8 cellular contexts compared by ENCODE assay signal in the genomic region with DNA sequence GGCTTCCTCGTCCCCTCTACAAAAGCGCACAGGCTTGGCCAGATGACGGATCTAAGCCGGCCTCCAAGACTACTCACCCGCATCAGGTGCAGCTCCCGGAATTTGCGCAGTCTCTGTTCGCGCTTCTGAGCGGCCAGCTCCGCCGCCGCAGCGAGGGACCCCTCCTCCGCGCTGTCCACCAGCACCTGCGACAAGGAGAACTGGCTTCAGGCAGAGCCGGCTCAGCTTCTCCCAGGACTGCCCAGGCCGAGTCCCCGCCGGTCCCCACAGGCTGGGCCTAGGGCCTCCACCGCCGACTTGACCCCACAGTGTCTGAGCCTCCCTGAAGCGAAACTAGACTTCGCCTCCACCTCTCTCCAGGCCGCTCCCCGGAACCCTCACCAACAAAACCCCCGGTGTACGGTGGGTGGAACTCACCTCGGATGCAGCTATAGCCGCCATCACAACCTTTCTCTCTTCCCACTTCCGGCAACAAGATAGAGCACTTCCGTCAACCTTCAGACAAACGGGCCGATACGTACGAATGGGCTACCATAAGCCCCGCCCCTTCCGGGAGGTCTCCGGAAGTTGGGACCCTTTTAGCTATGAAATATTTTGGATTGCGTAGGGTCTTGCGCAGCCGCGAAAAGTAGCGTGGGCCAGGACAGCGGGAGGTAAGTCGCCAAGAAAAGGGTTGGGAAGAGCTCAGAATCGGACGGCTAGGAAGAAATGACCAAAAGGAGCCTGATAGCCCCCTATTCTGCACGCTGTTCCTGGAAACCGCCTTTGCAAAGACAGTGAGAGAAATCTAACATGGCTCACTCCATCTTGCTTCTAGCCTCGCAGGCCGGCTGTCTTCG. TPM values are rescaled to one million over a fixed set of nuclear protein-coding genes. Genes with fewer than 3 reads are reported as not detected.
DNase-seq lines count a peak whose midpoint lies in the region; TF ChIP-seq lines count a peak whose summit lies in the region.

A gene (minus strand): TSS at position 476 of the 839 bp plus-strand sequence. CDS start 35 bp downstream, at position 441.

- no peaks in the 10 kb centered on the region for H3K9me3 Mint-ChIP-seq in H9

- H3K4me1 ChIP-seq in H9 (ENCODE audit: insufficient read depth, low read length) (no peaks in the 10 kb centered on the region), stomach (peaks cover 18 to 61% (median 51%) of the 10 kb centered on the region in 4 donors)

- H3K56ac ChIP-seq in H9 (ENCODE audit: insufficient read length, low read depth, low read length) = no peak within 1 kb of the TSS

- H2BK20ac ChIP-seq in H9 (ENCODE audit: low read depth, low read length, poor library complexity, severe bottlenecking) = no peak within 1 kb of the TSS

- peaks cover 13 to 15% of the 10 kb centered on the region in 2 experiments for H3K4me1 Mint-ChIP-seq in H9

- H3F3A ChIP-seq in neural cell (ENCODE audit: insufficient read depth, low read length, poor library complexity, severe bottlenecking) = no peaks in the 10 kb centered on the region

- no peaks in the 10 kb centered on the region for H4K20me1 ChIP-seq in H9 (ENCODE audit: control insufficient read depth, insufficient read depth, insufficient read length)
- H4K20me1 ChIP-seq in neural cell (ENCODE audit: insufficient read depth) = no peaks in the 10 kb centered on the region

- H2BK12ac ChIP-seq in H9 (ENCODE audit: insufficient read length, low read depth, low read length) = no peak within 1 kb of the TSS

- H3K36me3 ChIP-seq in MG63 = peaks cover 47% of the 10 kb centered on the region
- no peaks in the 10 kb centered on the region for H3K36me3 ChIP-seq in neural cell (ENCODE audit: insufficient read depth, low read length)
- peaks cover 15 to 49% (median 36%) of the 10 kb centered on the region in 4 donors for H3K36me3 ChIP-seq in stomach

- no peak for TF ChIP-seq POLR2A in stomach (IDR thresholded peaks at IDR 0.05)

- TF ChIP-seq CTCF in H9 (conservative IDR thresholded peaks at IDR 0.05) (no peak), fibroblast of villous mesenchyme (IDR thresholded peaks at IDR 0.05; ENCODE audit: insufficient read depth, low read depth, low read length) (no peak), neural cell (IDR thresholded peaks at IDR 0.05; ENCODE audit: poor library complexity, severe bottlenecking) (no peak), stomach (IDR thresholded peaks at IDR 0.05) (no peak)

- H4K91ac ChIP-seq in H9 (ENCODE audit: insufficient read length, low read depth, low read length) = no peak within 1 kb of the TSS

- intact Hi-C loops in stomach (cut with DNase I; ENCODE audit: low total_unique reads) = no loop called here

- peak within 1 kb of the TSS; percentile 75 for H3K9ac ChIP-seq in H9 (ENCODE audit: extremely low read depth, insufficient read length, low read length)
- H3K9ac ChIP-seq in neural cell (ENCODE audit: low read length) = peak within 1 kb of the TSS; percentile 91

- no peaks in the 10 kb centered on the region for H3K79me2 ChIP-seq in H9 (ENCODE audit: insufficient read depth, low read length)
- peaks cover 30% of the 10 kb centered on the region for H3K79me2 ChIP-seq in neural cell (replicated peaks; ENCODE audit: insufficient read depth, low read length)

- peak; percentile 94 for DNase-seq in EL
- DNase-seq in H9 = peak; percentile 94
- DNase-seq in MG63 = peak; percentile 91
- peak; percentile 93 to 94 for DNase-seq in SHP77 (lab: John Stamatoyannopoulos, UW)
- peak; percentile 79 for DNase-seq in activated effector memory CD4-positive, alpha-beta T cell treated with Interleukin-2 at 50 U/mL for 16 hours
- peak; percentile 93 for DNase-seq in fibroblast of villous mesenchyme (ENCODE audit: low read depth)
- peak; percentile 88 for DNase-seq in stomach

- H3K23me2 ChIP-seq in H9 (ENCODE audit: insufficient read length, low read depth, low read length, poor library complexity, severe bottlenecking) = peaks cover 4% of the 10 kb centered on the region

- H3K9me2 ChIP-seq in neural cell (ENCODE audit: insufficient read depth, low read length) = no peaks in the 10 kb centered on the region

- H3K27ac ChIP-seq in H9 (ENCODE audit: insufficient read length, low read depth, low read length) (peak within 1 kb of the TSS; percentile 66), neural cell (ENCODE audit: low read length) (peak within 1 kb of the TSS; percentile 91), stomach (peak within 1 kb of the TSS; percentile 91 to 98 (median 94))

- H3T11ph ChIP-seq in H9 (ENCODE audit: low read length) = no peak within 1 kb of the TSS

- H2BK120ac ChIP-seq in H9 (ENCODE audit: low read depth, low read length, poor library complexity, severe bottlenecking) = no peak within 1 kb of the TSS

- H3K79me1 ChIP-seq in H9 (ENCODE audit: insufficient read depth, low read depth, low read length, poor library complexity, severe bottlenecking) = peaks cover 5% of the 10 kb centered on the region

- peak within 1 kb of the TSS; percentile 92 for H3K4me3 ChIP-seq in MG63
- peak within 1 kb of the TSS; percentile 98 for H3K4me3 ChIP-seq in fibroblast of villous mesenchyme (ENCODE audit: low read depth, low read length)
- peak within 1 kb of the TSS; percentile 76 for H3K4me3 ChIP-seq in neural cell (ENCODE audit: low read length)
- peak within 1 kb of the TSS; percentile 65 to 98 (median 84) for H3K4me3 ChIP-seq in stomach

- no peaks in the 10 kb centered on the region for H3K27me3 ChIP-seq in H9 (ENCODE audit: insufficient read depth, low read length)
- no peaks in the 10 kb centered on the region for H3K27me3 ChIP-seq in MG63
- no peaks in the 10 kb centered on the region for H3K27me3 ChIP-seq in neural cell (ENCODE audit: insufficient read depth, low read depth, low read length)
- no peaks in the 10 kb centered on the region for H3K27me3 ChIP-seq in stomach

- no peak within 1 kb of the TSS for H2AK5ac ChIP-seq in H9 (ENCODE audit: insufficient read length, low read length)

- no peak within 1 kb of the TSS for H2BK15ac ChIP-seq in H9 (ENCODE audit: low read depth, low read length)

- no CpG with 5 or more reads among the region's 54 CpGs for WGBS in H9 (ENCODE audit: extremely low coverage, insufficient read length, low lambda C conversion rate)
- 0 to 1% (median 0%) methylated on average over 35 to 54 of the region's 54 CpGs for WGBS in stomach, 5 donors

- H3K14ac ChIP-seq in H9 (ENCODE audit: insufficient read depth, low read length) = peak within 1 kb of the TSS; percentile 93

- TF ChIP-seq RAD21 in neural cell (conservative IDR thresholded peaks at IDR 0.05) = no peak

- H3K9me3 ChIP-seq in H9 (ENCODE audit: control insufficient read depth, low read depth, low read length) (no peaks in the 10 kb centered on the region), MG63 (no peaks in the 10 kb centered on the region), neural cell (ENCODE audit: low read length) (no peaks in the 10 kb centered on the region), stomach (no peaks in the 10 kb centered on the region)

- no peak within 1 kb of the TSS for H3K4me3 Mint-ChIP-seq in H9

- H3K23ac ChIP-seq in H9 (ENCODE audit: insufficient read length, low read depth, low read length) = no peak within 1 kb of the TSS

- H2AFZ ChIP-seq in H9 (ENCODE audit: low read length) (no peak within 1 kb of the TSS), neural cell (ENCODE audit: low read depth, low read length) (peak within 1 kb of the TSS; percentile 60)

- no peak within 1 kb of the TSS for H3K4ac ChIP-seq in H9 (ENCODE audit: low read depth, low read length)

- peak within 1 kb of the TSS; percentile 34 for H4K5ac ChIP-seq in H9 (ENCODE audit: insufficient read length, low read depth, low read length)

- H3K4me2 ChIP-seq in H9 (ENCODE audit: insufficient read depth, insufficient read length, low read length) = peak within 1 kb of the TSS; percentile 99
- H3K4me2 ChIP-seq in neural cell (ENCODE audit: low read length) = peak within 1 kb of the TSS; percentile 98

- H4K8ac ChIP-seq in H9 (replicated peaks; ENCODE audit: insufficient read length, low read depth, low read length) = no peak within 1 kb of the TSS

- TF ChIP-seq EP300 in neural cell (conservative IDR thresholded peaks at IDR 0.05; ENCODE audit: poor library complexity, severe bottlenecking) (peak; percentile 30), stomach (IDR thresholded peaks at IDR 0.05) (no peak)

- no peaks in the 10 kb centered on the region for H3K27me3 Mint-ChIP-seq in H9 (ENCODE audit: low read depth)

- peaks cover 15 to 50% (median 44%) of the 10 kb centered on the region in 3 experiments; a peak in 6 of 7 replicates for H3K36me3 Mint-ChIP-seq in H9 (ENCODE audit: insufficient read depth in 1 of 3, low read depth in 3 of 3)

- H3K27ac Mint-ChIP-seq in H9 = no peak within 1 kb of the TSS; a peak in 4 of 7 replicates

- H3K18ac ChIP-seq in H9 (ENCODE audit: insufficient read length, low read depth, low read length) = peak within 1 kb of the TSS; percentile 80

- H2BK5ac ChIP-seq in H9 (ENCODE audit: insufficient read length, low read length) = no peak within 1 kb of the TSS

TF ChIP-seq in neural cell, 6 proteins besides CTCF, POLR2A, EP300 and RAD21 (continues in another document):
- peak; percentile 28 for TF ChIP-seq SMC3 (conservative IDR thresholded peaks at IDR 0.05; ENCODE audit: poor library complexity)
- TF ChIP-seq POLR2AphosphoS5 (IDR thresholded peaks at IDR 0.05) = peak; percentile 96

RNA-seq across cellular contexts. Expression of the gene that starts here (rescaled TPM):
- 34.4 and 36.5 TPM in 2 replicates for total RNA-seq in H9 (2021)
- total RNA-seq in MG63 (2014; rRNA removed; shearing (Covaris generic); ENCODE audit: low replicate concordance) = 37.8 and 40.1 TPM in 2 replicates
- 19.3 and 28.9 TPM in 2 replicates for total RNA-seq in fibroblast of villous mesenchyme
- 74.6 and 94.1 TPM in 2 replicates for polyA plus RNA-seq in neural cell
- polyA minus RNA-seq in neural cell = 54.5 and 67.0 TPM in 2 replicates
- 10 to 100 TPM; 17.9 to 57.3 (median 29.8) TPM for total RNA-seq in stomach
- polyA plus RNA-seq in stomach = 100 to 1,000 TPM in 1 of 3 donors, 10 to 100 TPM in 2; 71.1 to 146 (median 85.2) TPM

Comparison
In these comparisons a context has a peak if more than half of its experiments do, and no peak if none do; other contexts are left out.
1. Peak in every context shown above with its lines: DNase-seq, H3K4me3 ChIP-seq and H3K27ac ChIP-seq.